Comparison of ENCODE assay signal across 7 cellular contexts in genomic region chr1:93021539-93022134, GRCh38. TPM values are rescaled to one million over a fixed set of nuclear protein-coding genes. Genes with fewer than 3 reads are reported as not detected.
A peak's percentile ranks its signal among the peaks of the same experiment; 100 is the strongest.
DNase-seq lines count a peak whose midpoint lies in the region; ATAC-seq and TF ChIP-seq lines count a peak whose summit lies in the region.

No MANE protein-coding gene starts in this region.

- no peaks in the 10 kb centered on the region for H3K9me3 ChIP-seq in DND-41 (ENCODE audit: insufficient read depth, low read length, severe bottlenecking)
- no peaks in the 10 kb centered on the region for H3K9me3 ChIP-seq in Loucy (ENCODE audit: insufficient read depth, low read depth, low read length)
- no peaks in the 10 kb centered on the region for H3K9me3 ChIP-seq in fibroblast of lung (ENCODE audit: control insufficient read depth, insufficient read depth, low read depth, low read length)
- no peaks in the 10 kb centered on the region for H3K9me3 ChIP-seq in neuronal stem cell (replicated peaks in 1 of 2; ENCODE audit: control insufficient read depth in 2 of 2, insufficient read depth in 1 of 2, low read depth in 1 of 2, low read length in 2 of 2)

- no peaks in the 10 kb centered on the region for H3K27me3 ChIP-seq in DND-41 (ENCODE audit: insufficient read depth, low read length, poor library complexity)
- H3K27me3 ChIP-seq in Loucy (ENCODE audit: insufficient read depth, low read length, poor library complexity, severe bottlenecking) = no peaks in the 10 kb centered on the region
- H3K27me3 ChIP-seq in fibroblast of lung (ENCODE audit: control insufficient read depth, insufficient read depth, low read length) = peaks cover 3% of the 10 kb centered on the region
- peaks cover 0 to 21% (median 0%) of the 10 kb centered on the region in 3 experiments for H3K27me3 ChIP-seq in neuronal stem cell (ENCODE audit: control insufficient read depth in 3 of 3, insufficient read depth in 3 of 3, low read depth in 1 of 3, low read length in 3 of 3)

- peak overlapping the region; percentile 46; the same call in 1 of the 2 replicates for H2AFZ ChIP-seq in DND-41 (ENCODE audit: low read depth, low read length)
- peak overlapping the region; percentile 55; the same call in 1 of the 2 replicates for H2AFZ ChIP-seq in Loucy (ENCODE audit: low read length)
- H2AFZ ChIP-seq in fibroblast of lung (ENCODE audit: low read length) = no peak overlapping the region
- H2AFZ ChIP-seq in neuronal stem cell (ENCODE audit: low read length) = no peak overlapping the region

- H3K23ac ChIP-seq in neuronal stem cell (ENCODE audit: low read depth, low read length, poor library complexity) = no peak overlapping the region

- H3K9me2 ChIP-seq in Loucy (replicated peaks; ENCODE audit: low read depth, low read length) = no peaks in the 10 kb centered on the region

- no peak overlapping the region for H3K18ac ChIP-seq in neuronal stem cell (ENCODE audit: low read length)

- H3F3A ChIP-seq in Loucy (ENCODE audit: low read depth) = no peaks in the 10 kb centered on the region

- H3K9ac ChIP-seq in DND-41 (ENCODE audit: low read depth, low read length) = 0 out of 2 replicates have a peak overlapping the region, but pooled peaks have one; percentile 23
- H3K9ac ChIP-seq in Loucy (ENCODE audit: low read depth, low read length, poor library complexity, severe bottlenecking) = no peak overlapping the region
- no peak overlapping the region for H3K9ac ChIP-seq in fibroblast of lung (ENCODE audit: insufficient read depth, low read length)
- H3K9ac ChIP-seq in neuronal stem cell (ENCODE audit: low read depth, low read length, poor library complexity) = no peak overlapping the region

- no peaks in the 10 kb centered on the region for H3K79me1 ChIP-seq in neuronal stem cell (ENCODE audit: low read depth, low read length)

- WGBS in neuronal stem cell (ENCODE audit: extremely low coverage in 2 of 2, insufficient read length in 2 of 2, insufficient replicate concordance in 1 of 2), 2 donors = no CpG with 5 or more reads among the region's 4 CpGs

- no peak overlapping the region for H2AK5ac ChIP-seq in neuronal stem cell (ENCODE audit: low read depth, low read length)

- no peak overlapping the region for H2BK12ac ChIP-seq in neuronal stem cell (ENCODE audit: low read length)

- peaks cover 10% of the 10 kb centered on the region for H3K79me2 ChIP-seq in DND-41 (ENCODE audit: insufficient read depth, low read length)
- H3K79me2 ChIP-seq in Loucy (ENCODE audit: insufficient read depth, low read length) = no peaks in the 10 kb centered on the region
- H3K79me2 ChIP-seq in fibroblast of lung (ENCODE audit: control insufficient read depth, insufficient read depth, low read length) = no peaks in the 10 kb centered on the region

- H3K4ac ChIP-seq in neuronal stem cell (ENCODE audit: low read length) = no peak overlapping the region

- H3K4me3 ChIP-seq in DND-41 (ENCODE audit: low read depth in 1 of 2, low read length in 2 of 2) = no peak overlapping the region
- no peak overlapping the region for H3K4me3 ChIP-seq in Loucy (ENCODE audit: low read length, poor library complexity, severe bottlenecking)
- no peak overlapping the region for H3K4me3 ChIP-seq in fibroblast of lung (replicated peaks in 1 of 4; ENCODE audit: control extremely low read depth in 1 of 4, insufficient read depth in 1 of 4, low read depth in 3 of 4, low read length in 4 of 4)
- no peak overlapping the region for H3K4me3 ChIP-seq in neuronal stem cell (ENCODE audit: low read length in 2 of 2)

- H3K4me2 ChIP-seq in DND-41 (ENCODE audit: insufficient read depth, low read length) (peak overlapping the region; percentile 53), Loucy (ENCODE audit: low read depth, low read length, poor library complexity, severe bottlenecking) (peak overlapping the region; percentile 0), fibroblast of lung (ENCODE audit: extremely low read depth, insufficient read depth, low read length) (no peak overlapping the region), neuronal stem cell (ENCODE audit: insufficient read depth, low read length, poor library complexity, severe bottlenecking) (no peak overlapping the region)

- H2BK120ac ChIP-seq in neuronal stem cell (ENCODE audit: low read depth, low read length) = no peak overlapping the region

- H3K36me3 ChIP-seq in DND-41 (ENCODE audit: insufficient read depth, low read length) (no peaks in the 10 kb centered on the region), Loucy (ENCODE audit: insufficient read depth, low read length) (no peaks in the 10 kb centered on the region), fibroblast of lung (ENCODE audit: control insufficient read depth, insufficient read depth, low read length) (no peaks in the 10 kb centered on the region), neuronal stem cell (replicated peaks in 1 of 2; ENCODE audit: control insufficient read depth in 2 of 2, insufficient read depth in 2 of 2, low read length in 2 of 2) (no peaks in the 10 kb centered on the region)

- H3K27ac ChIP-seq in DND-41 (ENCODE audit: low read length) (peak overlapping the region; percentile 76), fibroblast of lung (ENCODE audit: insufficient read depth, low read length) (no peak overlapping the region), neuronal stem cell (replicated peaks; ENCODE audit: low read length) (no peak overlapping the region)

- no peak for DNase-seq in DND-41
- peak; percentile 50 to 63 for DNase-seq in fibroblast of lung (ENCODE audit: low read depth in 2 of 2)
- DNase-seq in pons (ENCODE audit: low spot score) = peak; percentile 48
- DNase-seq in neuronal stem cell (ENCODE audit: low spot score) = no peak

- no peak overlapping the region for H2BK15ac ChIP-seq in neuronal stem cell (ENCODE audit: low read length)

- no peak overlapping the region for H2BK5ac ChIP-seq in neuronal stem cell (ENCODE audit: low read length)

- no peak overlapping the region for H4K91ac ChIP-seq in neuronal stem cell (ENCODE audit: low read depth, low read length, poor library complexity)

- no peak overlapping the region for H4K8ac ChIP-seq in neuronal stem cell (ENCODE audit: low read depth, low read length)

- H3K4me1 ChIP-seq in DND-41 (ENCODE audit: insufficient read depth, low read length) = peaks cover 45% of the 10 kb centered on the region
- no peaks in the 10 kb centered on the region for H3K4me1 ChIP-seq in Loucy (ENCODE audit: insufficient read depth, low read length, poor library complexity, severe bottlenecking)
- no peaks in the 10 kb centered on the region for H3K4me1 ChIP-seq in fibroblast of lung (ENCODE audit: control insufficient read depth, extremely low read depth, insufficient read depth, low read length)
- no peaks in the 10 kb centered on the region for H3K4me1 ChIP-seq in neuronal stem cell (ENCODE audit: control insufficient read depth in 2 of 2, insufficient read depth in 1 of 2, low read depth in 1 of 2, low read length in 2 of 2)

- H4K20me1 ChIP-seq in DND-41 (ENCODE audit: insufficient read depth, low read length) (no peaks in the 10 kb centered on the region), Loucy (ENCODE audit: insufficient read depth, low read length, poor library complexity, severe bottlenecking) (no peaks in the 10 kb centered on the region), fibroblast of lung (ENCODE audit: control insufficient read depth, extremely low read depth, insufficient read depth, low read length) (no peaks in the 10 kb centered on the region)

- H3K14ac ChIP-seq in neuronal stem cell (ENCODE audit: low read length) = no peak overlapping the region

- peak; percentile 86 for ATAC-seq in DND-41 (ENCODE audit: insufficient read depth, low read depth)
- ATAC-seq in GM21390 (IDR thresholded peaks at IDR 0.05; ENCODE audit: unreplicated experiment) = peak; percentile 82
- peak; percentile 81 for ATAC-seq in SK-N-SH treated with all-trans-retinoic acid at 6 μM for 48 hours

- peak; percentile 95 for TF ChIP-seq CTCF in DND-41 (IDR thresholded peaks at IDR 0.05; ENCODE audit: borderline replicate concordance, extremely low read depth, low read length, poor library complexity, severe bottlenecking)
- TF ChIP-seq CTCF in Loucy (conservative IDR thresholded peaks at IDR 0.05; ENCODE audit: low read length) = peak; percentile 94
- peak; percentile 48 to 72 for TF ChIP-seq CTCF in fibroblast of lung (conservative IDR thresholded peaks at IDR 0.05 in 1 of 2, IDR thresholded peaks at IDR 0.05 in 1 of 2; ENCODE audit: low read depth in 1 of 2, low read length in 2 of 2)

TF ChIP-seq in SK-N-SH treated with all-trans-retinoic acid at 6 μM for 48 hours, 23 proteins besides CTCF, POLR2A, EP300 and RAD21 (continues in another document):
- no peak for TF ChIP-seq BACH2 (CRISPR knock-in tag; IDR thresholded peaks at IDR 0.05; ENCODE audit: borderline replicate concordance)
- no peak for TF ChIP-seq ZFP3 (CRISPR knock-in tag; IDR thresholded peaks at IDR 0.05)
- no peak for TF ChIP-seq ISL1 (CRISPR knock-in tag; IDR thresholded peaks at IDR 0.05)
- TF ChIP-seq PPARA (CRISPR knock-in tag; IDR thresholded peaks at IDR 0.05; ENCODE audit: borderline replicate concordance) = no peak
- TF ChIP-seq ZC3H10 (CRISPR knock-in tag; IDR thresholded peaks at IDR 0.05) = no peak
- TF ChIP-seq ZFP30 (CRISPR knock-in tag; IDR thresholded peaks at IDR 0.05) = no peak
- no peak for TF ChIP-seq ESRRG (CRISPR knock-in tag; IDR thresholded peaks at IDR 0.05)
- no peak for TF ChIP-seq ZNF8 (CRISPR knock-in tag; IDR thresholded peaks at IDR 0.05)
- no peak for TF ChIP-seq CREB5 (CRISPR knock-in tag; IDR thresholded peaks at IDR 0.05; ENCODE audit: low read depth)
- TF ChIP-seq RARB (CRISPR knock-in tag; IDR thresholded peaks at IDR 0.05) = no peak
- TF ChIP-seq ZNF565 (CRISPR knock-in tag; conservative IDR thresholded peaks at IDR 0.05; ENCODE audit: low read depth) = no peak

RNA-seq across cellular contexts. Expression of gene MTF2, which starts 57.4 kb away (rescaled TPM):
- total RNA-seq in fibroblast of lung = 8.6 and 13.6 TPM in 2 replicates
- polyA plus RNA-seq in fibroblast of lung = 8.9 and 14.3 TPM in 2 replicates
- 5.0 and 7.5 TPM in 2 replicates for polyA plus RNA-seq in fibroblast of lung (2012)
- polyA minus RNA-seq in fibroblast of lung (ENCODE audit: low replicate concordance) = 8.0 and 10.2 TPM in 2 replicates
- 86.1 TPM for polyA plus RNA-seq in neuronal stem cell (2013, experiment 1 of 2)
- polyA plus RNA-seq in neuronal stem cell (2013, experiment 2 of 2) = 92.2 TPM

Comparison
In these comparisons a context has a peak if more than half of its experiments do, and no peak if none do; other contexts are left out.
1. DNase-seq: peak in fibroblast of lung (2 of 2) and pons (single experiment); none in DND-41 (single experiment) and neuronal stem cell (single experiment).
2. H2AFZ ChIP-seq: peak in DND-41 (single experiment) and Loucy (single experiment); none in fibroblast of lung (single experiment) and neuronal stem cell (single experiment).
3. H3K4me2 ChIP-seq: peak in DND-41 (single experiment) and Loucy (single experiment); none in fibroblast of lung (single experiment) and neuronal stem cell (single experiment).
4. Peak in every context shown above with its lines, with median percentiles within 50 percentile points of each other: ATAC-seq and CTCF ChIP-seq.